Comparison of ENCODE assay signal across 14 cellular contexts in the genomic region with DNA sequence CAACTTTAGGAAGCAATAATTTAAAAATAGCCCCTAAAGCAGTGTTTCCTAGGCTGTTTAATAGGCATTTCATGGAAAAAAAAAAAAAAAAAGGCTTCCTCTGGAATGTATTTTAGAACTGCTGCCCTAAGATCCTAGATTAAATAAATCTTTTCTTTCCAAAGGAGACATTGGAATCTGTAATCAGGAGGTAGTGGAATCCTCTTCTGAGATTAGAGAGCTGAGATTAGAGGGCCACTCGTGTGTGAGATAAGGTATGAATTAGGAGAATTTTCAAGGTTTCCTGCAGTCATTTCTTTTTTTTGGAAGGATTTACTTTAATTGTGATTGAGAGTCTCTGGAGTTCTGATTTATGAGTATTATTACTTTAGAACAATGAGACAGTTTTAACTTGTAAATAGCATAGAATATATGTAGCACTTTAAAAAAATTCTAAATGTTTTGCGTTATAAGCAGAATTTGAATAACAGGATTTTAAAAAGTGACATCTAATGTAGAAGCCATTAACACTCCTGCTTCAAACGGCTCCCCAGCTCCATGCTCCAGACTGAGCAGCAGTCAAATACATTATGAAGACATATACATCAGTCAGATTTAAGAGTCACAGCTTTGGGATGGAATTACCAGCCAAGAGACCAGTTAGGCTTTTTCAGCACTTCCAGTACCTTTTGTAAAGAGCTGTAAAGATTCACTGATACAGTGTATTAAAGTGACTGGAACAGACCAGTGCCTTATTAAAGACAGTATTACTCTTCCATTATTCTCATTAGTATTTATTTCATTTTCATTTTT. TPM values are rescaled to one million over a fixed set of nuclear protein-coding genes. Genes with fewer than 3 reads are reported as not detected.
DNase-seq lines count a peak whose midpoint lies in the region; ATAC-seq and TF ChIP-seq lines count a peak whose summit lies in the region.
"Had no signal": no experiment of that assay in that cellular context is flagged by ENCODE, and none has a peak within 500 bp of the region (broad histone marks: within the 10 kb centered on the region; RNA-seq: fewer than 3 reads in every experiment).

No MANE protein-coding gene starts in this region.

- no peaks in the 10 kb centered on the region for H3K9me3 ChIP-seq in Peyer's patch
- H3K9me3 ChIP-seq in suprapubic skin, result no peaks in the 10 kb centered on the region
- H3K9me3 ChIP-seq: ovary had no signal

- intact Hi-C loops in activated CD8-positive, alpha-beta T cell treated with anti-CD3 and anti-CD28 coated beads for 36 hours (cut with micrococcal nuclease), result loop anchor here (5.0 kb wide), 1 partner anchor 38 kb away; no protein-coding TSS in a partner anchor

- no peaks in the 10 kb centered on the region for H3K36me3 ChIP-seq in Peyer's patch
- no peaks in the 10 kb centered on the region for H3K36me3 ChIP-seq in suprapubic skin
- H3K36me3 ChIP-seq: ovary had no signal

- POLR2A ChIA-PET in activated CD8-positive, alpha-beta T cell treated with anti-CD3 and anti-CD28 coated beads for 36 hours (lab: Charles Lee), result interaction anchor here (0.7 to 1.6 kb wide), 5 partner anchors 9 to 181 kb away, joined by 3 to 4 read pairs (median 3); partner anchors contain the start of gene PICALM
- POLR2A ChIA-PET in activated CD8-positive, alpha-beta T cell treated with anti-CD3 and anti-CD28 coated beads, Interleukin-2, amount 10 ng/mL, durations not matched to agents 7 days and 5 days (lab: Charles Lee), result no interaction called here

- no peak for TF ChIP-seq CTCF in activated CD8-positive, alpha-beta T cell treated with anti-CD3 and anti-CD28 coated beads for 36 hours (IDR thresholded peaks at IDR 0.05)
- TF ChIP-seq CTCF in neural crest cell (conservative IDR thresholded peaks at IDR 0.05) (no peak), Peyer's patch (IDR thresholded peaks at IDR 0.05) (no peak), suprapubic skin (IDR thresholded peaks at IDR 0.05) (no peak)

- H3K36me3 Mint-ChIP-seq in activated CD8-positive, alpha-beta T cell treated with anti-CD3 and anti-CD28 coated beads for 36 hours (ENCODE audit: low read depth), result peaks cover 46% of the 10 kb centered on the region
- peaks cover 35% of the 10 kb centered on the region for H3K36me3 Mint-ChIP-seq in activated CD8-positive, alpha-beta T cell treated with anti-CD3 and anti-CD28 coated beads, Interleukin-2, amount 10 ng/mL, durations not matched to agents 7 days and 5 days (ENCODE audit: low read depth)
- peaks cover 33% of the 10 kb centered on the region for H3K36me3 Mint-ChIP-seq in activated T-helper 17 cell treated with anti-CD3 and anti-CD28 coated beads, Interleukin-2, amount 50 U/mL, for 72 hours (ENCODE audit: low read depth)
- H3K36me3 Mint-ChIP-seq in neural crest cell (ENCODE audit: low read depth), result no peaks in the 10 kb centered on the region

- H3K27ac Mint-ChIP-seq in activated CD8-positive, alpha-beta T cell treated with anti-CD3 and anti-CD28 coated beads for 36 hours, result peak overlapping the region; percentile 82
- H3K27ac Mint-ChIP-seq in activated CD8-positive, alpha-beta T cell treated with anti-CD3 and anti-CD28 coated beads, Interleukin-2, amount 10 ng/mL, durations not matched to agents 7 days and 5 days, result no peak overlapping the region
- peak overlapping the region; percentile 34 for H3K27ac Mint-ChIP-seq in activated T-helper 17 cell treated with anti-CD3 and anti-CD28 coated beads, Interleukin-2, amount 50 U/mL, for 72 hours
- no peak overlapping the region for H3K27ac Mint-ChIP-seq in neural crest cell (ENCODE audit: unreplicated experiment)

- TF ChIP-seq POLR2A in Peyer's patch (IDR thresholded peaks at IDR 0.05) (no peak), suprapubic skin (IDR thresholded peaks at IDR 0.05) (no peak)

- H3K9me3 Mint-ChIP-seq in activated CD8-positive, alpha-beta T cell treated with anti-CD3 and anti-CD28 coated beads for 36 hours, result no peaks in the 10 kb centered on the region
- H3K9me3 Mint-ChIP-seq in activated CD8-positive, alpha-beta T cell treated with anti-CD3 and anti-CD28 coated beads, Interleukin-2, amount 10 ng/mL, durations not matched to agents 7 days and 5 days (ENCODE audit: insufficient read depth), result no peaks in the 10 kb centered on the region
- H3K9me3 Mint-ChIP-seq in activated T-helper 17 cell treated with anti-CD3 and anti-CD28 coated beads, Interleukin-2, amount 50 U/mL, for 72 hours, result no peaks in the 10 kb centered on the region
- H3K9me3 Mint-ChIP-seq in neural crest cell, result no peaks in the 10 kb centered on the region
- H3K9me3 Mint-ChIP-seq: H9 had no signal

- H3K27me3 Mint-ChIP-seq in activated CD8-positive, alpha-beta T cell treated with anti-CD3 and anti-CD28 coated beads for 36 hours, result no peaks in the 10 kb centered on the region
- H3K27me3 Mint-ChIP-seq in activated CD8-positive, alpha-beta T cell treated with anti-CD3 and anti-CD28 coated beads, Interleukin-2, amount 10 ng/mL, durations not matched to agents 7 days and 5 days (ENCODE audit: low read depth), result no peaks in the 10 kb centered on the region
- no peaks in the 10 kb centered on the region for H3K27me3 Mint-ChIP-seq in activated T-helper 17 cell treated with anti-CD3 and anti-CD28 coated beads, Interleukin-2, amount 50 U/mL, for 72 hours
- no peaks in the 10 kb centered on the region for H3K27me3 Mint-ChIP-seq in neural crest cell (ENCODE audit: low read depth)

- H3K4me1 ChIP-seq in Peyer's patch (peaks cover 0 to 25% (median 2%) of the 10 kb centered on the region in 4 donors), suprapubic skin (peaks cover 52% of the 10 kb centered on the region)

- WGBS in suprapubic skin, result 33% methylated on average over 3 of the region's 3 CpGs

- H3K4me3 Mint-ChIP-seq in activated CD8-positive, alpha-beta T cell treated with anti-CD3 and anti-CD28 coated beads for 36 hours, result no peak overlapping the region
- H3K4me3 Mint-ChIP-seq in activated CD8-positive, alpha-beta T cell treated with anti-CD3 and anti-CD28 coated beads, Interleukin-2, amount 10 ng/mL, durations not matched to agents 7 days and 5 days, result no peak overlapping the region
- no peak overlapping the region for H3K4me3 Mint-ChIP-seq in activated T-helper 17 cell treated with anti-CD3 and anti-CD28 coated beads, Interleukin-2, amount 50 U/mL, for 72 hours
- peak overlapping the region; percentile 20 for H3K4me3 Mint-ChIP-seq in neural crest cell

- H3K27me3 ChIP-seq in Peyer's patch, result no peaks in the 10 kb centered on the region
- H3K27me3 ChIP-seq in suprapubic skin, result no peaks in the 10 kb centered on the region
- H3K27me3 ChIP-seq: ovary had no signal

- ATAC-seq in activated CD8-positive, alpha-beta T cell treated with anti-CD3 and anti-CD28 coated beads for 36 hours, result no peak
- no peak for ATAC-seq in activated CD8-positive, alpha-beta T cell treated with anti-CD3 and anti-CD28 coated beads, Interleukin-2, amount 10 ng/mL, durations not matched to agents 7 days and 5 days
- ATAC-seq in activated T-helper 17 cell treated with anti-CD3 and anti-CD28 coated beads, Interleukin-2, amount 50 U/mL, for 72 hours (replicated peaks), result no peak

- H3K4me1 Mint-ChIP-seq in activated CD8-positive, alpha-beta T cell treated with anti-CD3 and anti-CD28 coated beads for 36 hours (ENCODE audit: low read depth), result peaks cover 45% of the 10 kb centered on the region
- H3K4me1 Mint-ChIP-seq in activated CD8-positive, alpha-beta T cell treated with anti-CD3 and anti-CD28 coated beads, Interleukin-2, amount 10 ng/mL, durations not matched to agents 7 days and 5 days (ENCODE audit: low read depth), result peaks cover 55% of the 10 kb centered on the region
- H3K4me1 Mint-ChIP-seq in activated T-helper 17 cell treated with anti-CD3 and anti-CD28 coated beads, Interleukin-2, amount 50 U/mL, for 72 hours, result peaks cover 37% of the 10 kb centered on the region
- H3K4me1 Mint-ChIP-seq in neural crest cell, result peaks cover 21% of the 10 kb centered on the region

- TF ChIP-seq EP300 in suprapubic skin (IDR thresholded peaks at IDR 0.05), result no peak

- H3K4me3 ChIP-seq in Peyer's patch (no peak overlapping the region), suprapubic skin (no peak overlapping the region)
- H3K4me3 ChIP-seq: lung, ovary had no signal

- CTCF ChIA-PET in activated CD8-positive, alpha-beta T cell treated with anti-CD3 and anti-CD28 coated beads for 36 hours (lab: Charles Lee), result interaction anchor here (0.8 to 1.6 kb wide), 6 partner anchors 11 to 230 kb away, joined by 3 to 5 read pairs (median 4); no protein-coding TSS in a partner anchor
- CTCF ChIA-PET in activated CD8-positive, alpha-beta T cell treated with anti-CD3 and anti-CD28 coated beads, Interleukin-2, amount 10 ng/mL, durations not matched to agents 7 days and 5 days (lab: Charles Lee), result interaction anchor here (1.0 to 1.5 kb wide), 6 partner anchors 10 to 133 kb away, joined by 3 to 4 read pairs (median 3); no protein-coding TSS in a partner anchor

- no peak for DNase-seq in activated CD8-positive, alpha-beta T cell treated with anti-CD3 and anti-CD28 coated beads for 36 hours
- DNase-seq in activated CD8-positive, alpha-beta T cell treated with anti-CD3 and anti-CD28 coated beads, Interleukin-2, amount 10 ng/mL, durations not matched to agents 7 days and 5 days, result no peak
- peak; percentile 9 for DNase-seq in NAMALWA (ENCODE audit: low spot score)
- DNase-seq in neural crest cell (ENCODE audit: low read depth, low spot score), result no peak
- no peak for DNase-seq in Peyer's patch
- DNase-seq in suprapubic skin (ENCODE audit: low spot score in 2 of 2), result no peak
- DNase-seq in DMS53 (lab: John Stamatoyannopoulos, UW), result no peak
- DNase-seq: activated effector memory CD4-positive, alpha-beta T cell treated with anti-CD3 and anti-CD28 coated beads, Interleukin-2, amount 50 U/mL, for 16 hours; H9; NCI-H1417; ovary; SIG-M5 had no signal

- H3K27ac ChIP-seq in Peyer's patch (no peak overlapping the region), suprapubic skin (no peak overlapping the region)
- H3K27ac ChIP-seq: ovary had no signal

RNA-seq across cellular contexts. Expression of gene EED, which starts 5.0 kb away (rescaled TPM):
- total RNA-seq in activated CD8-positive, alpha-beta T cell treated with anti-CD3 and anti-CD28 coated beads for 36 hours, result 100 to 1,000 TPM; 114 to 117 TPM
- 10 to 100 TPM; 44.8 to 48.3 TPM for total RNA-seq in activated CD8-positive, alpha-beta T cell treated with anti-CD3 and anti-CD28 coated beads, Interleukin-2, amount 10 ng/mL, durations not matched to agents 7 days and 5 days
- total RNA-seq in activated T-helper 17 cell treated with anti-CD3 and anti-CD28 coated beads, Interleukin-2, amount 50 U/mL, for 72 hours, result 10 to 100 TPM; 78.2 to 89.2 TPM
- total RNA-seq in neural crest cell (39.2 and 41.8 TPM in 2 replicates), Peyer's patch (10 to 100 TPM; 15.7 to 26.4 (median 20.7) TPM), suprapubic skin (10 to 100 TPM; 11.9 to 39.3 (median 15.1) TPM)

RNA-seq across cellular contexts. Expression of gene HIKESHI, which starts 52.5 kb away (rescaled TPM):
- 10 to 100 TPM; 59.6 to 60.5 TPM for total RNA-seq in activated CD8-positive, alpha-beta T cell treated with anti-CD3 and anti-CD28 coated beads for 36 hours
- total RNA-seq in activated CD8-positive, alpha-beta T cell treated with anti-CD3 and anti-CD28 coated beads, Interleukin-2, amount 10 ng/mL, durations not matched to agents 7 days and 5 days, result 10 to 100 TPM; 45.3 to 49.9 TPM
- 10 to 100 TPM; 36.2 to 48.1 TPM for total RNA-seq in activated T-helper 17 cell treated with anti-CD3 and anti-CD28 coated beads, Interleukin-2, amount 50 U/mL, for 72 hours
- total RNA-seq in neural crest cell (52.6 and 56.7 TPM in 2 replicates), Peyer's patch (10 to 100 TPM in 3 of 4 donors, 1 to 10 TPM in 1; 9.1 to 19.4 (median 15.6) TPM), suprapubic skin (10 to 100 TPM; 20.7 to 34.4 (median 29.3) TPM)

Comparison
In these comparisons a context has a peak if more than half of its experiments do, and no peak if none do; other contexts are left out.
1. H3K27ac Mint-ChIP-seq: peak in activated CD8-positive, alpha-beta T cell treated with anti-CD3 and anti-CD28 coated beads for 36 hours (single experiment) and activated T-helper 17 cell treated with anti-CD3 and anti-CD28 coated beads, Interleukin-2, amount 50 U/mL, for 72 hours (single experiment); none in activated CD8-positive, alpha-beta T cell treated with anti-CD3 and anti-CD28 coated beads, Interleukin-2, amount 10 ng/mL, durations not matched to agents 7 days and 5 days (single experiment) and neural crest cell (single experiment).